In the genomic region with DNA sequence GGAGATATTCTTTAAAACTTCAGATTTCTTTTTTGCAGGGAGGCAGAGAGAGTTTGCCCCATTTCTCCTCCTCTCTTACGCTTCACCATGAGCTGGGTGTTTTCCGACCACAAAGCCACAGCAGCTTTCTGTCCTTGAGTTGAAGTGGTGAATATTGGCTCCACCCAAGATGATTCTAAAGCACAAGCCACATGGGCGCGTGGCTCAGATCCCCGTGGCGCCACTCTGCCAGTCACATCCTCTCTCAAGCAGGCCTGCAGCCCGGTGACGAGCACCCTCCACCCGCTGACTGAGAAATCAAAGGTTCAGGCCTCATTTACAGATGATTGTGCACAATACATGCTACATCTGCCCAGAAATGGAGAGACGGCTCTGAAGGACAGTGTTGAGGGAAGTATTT, we compare ENCODE assay signal across 12 cellular contexts. TPM values are rescaled to one million over a fixed set of nuclear protein-coding genes. Genes with fewer than 3 reads are reported as not detected.
DNase-seq lines count a peak whose midpoint lies in the region; ATAC-seq and TF ChIP-seq lines count a peak whose summit lies in the region.
"Had no signal": no experiment of that assay in that cellular context is flagged by ENCODE, and none has a peak within 500 bp of the region (broad histone marks: within the 10 kb centered on the region; RNA-seq: fewer than 3 reads in every experiment).

No MANE protein-coding gene starts in this region.

- H3K36me3 Mint-ChIP-seq in activated CD8-positive, alpha-beta T cell treated with anti-CD3 and anti-CD28 coated beads, Interleukin-2, amount 10 ng/mL, durations not matched to agents 7 days and 5 days (ENCODE audit: low read depth) = no peaks in the 10 kb centered on the region
- no peaks in the 10 kb centered on the region for H3K36me3 Mint-ChIP-seq in natural killer cell

- H3K27me3 ChIP-seq in BLaER1 treated with 17β-estradiol and CSF1 and Interleukin-3, amounts not matched to agents 10 nM and 100 nM = no peaks in the 10 kb centered on the region
- H3K27me3 ChIP-seq in ovary = no peaks in the 10 kb centered on the region

- H3K9me3 Mint-ChIP-seq in activated CD8-positive, alpha-beta T cell treated with anti-CD3 and anti-CD28 coated beads, Interleukin-2, amount 10 ng/mL, durations not matched to agents 7 days and 5 days (ENCODE audit: insufficient read depth) = no peaks in the 10 kb centered on the region
- no peaks in the 10 kb centered on the region for H3K9me3 Mint-ChIP-seq in natural killer cell

- TF ChIP-seq CTCF in natural killer cell (IDR thresholded peaks at IDR 0.05) = no peak
- no peak for TF ChIP-seq CTCF in ovary (IDR thresholded peaks at IDR 0.05)

- DNase-seq in activated CD8-positive, alpha-beta T cell treated with anti-CD3 and anti-CD28 coated beads, Interleukin-2, amount 10 ng/mL, durations not matched to agents 7 days and 5 days = peak; percentile 91
- DNase-seq in natural killer cell = no peak
- DNase-seq in ovary = no peak
- DNase-seq in GDM1 (lab: John Stamatoyannopoulos, UW) = no peak
- DNase-seq in iPS-NIHi7 (ENCODE audit: extremely low spot score) = no peak
- DNase-seq in ecto neural progenitor cell (ENCODE audit: low spot score) = no peak
- DNase-seq: GM23248, transverse colon had no signal

- no peak overlapping the region for H3K4me3 ChIP-seq in BLaER1 treated with 17β-estradiol and CSF1 and Interleukin-3, amounts not matched to agents 10 nM and 100 nM
- H3K4me3 ChIP-seq in ovary = no peak overlapping the region
- H3K4me3 ChIP-seq: A549, cardiac muscle cell, GM23248, transverse colon had no signal

- ATAC-seq in HG03457 (IDR thresholded peaks at IDR 0.05; ENCODE audit: unreplicated experiment) (peak; percentile 78), natural killer cell (peak; percentile 63 to 88 (median 82))
- ATAC-seq in activated CD8-positive, alpha-beta T cell treated with anti-CD3 and anti-CD28 coated beads, Interleukin-2, amount 10 ng/mL, durations not matched to agents 7 days and 5 days = peak; percentile 99
- ATAC-seq: A549 had no signal

- no peaks in the 10 kb centered on the region for H3K36me3 ChIP-seq in BLaER1 treated with 17β-estradiol and CSF1 and Interleukin-3, amounts not matched to agents 10 nM and 100 nM
- no peaks in the 10 kb centered on the region for H3K36me3 ChIP-seq in ovary
- H3K36me3 ChIP-seq: cardiac muscle cell, transverse colon had no signal

- H3K27ac Mint-ChIP-seq in activated CD8-positive, alpha-beta T cell treated with anti-CD3 and anti-CD28 coated beads, Interleukin-2, amount 10 ng/mL, durations not matched to agents 7 days and 5 days = peak overlapping the region; percentile 71
- peak overlapping the region in 1 of 2 donors; percentile 39 for H3K27ac Mint-ChIP-seq in natural killer cell

- peaks cover 12 to 35% (median 19%) of the 10 kb centered on the region in 10 experiments for H3K4me1 ChIP-seq in BLaER1 treated with 17β-estradiol and CSF1 and Interleukin-3, amounts not matched to agents 10 nM and 100 nM
- no peaks in the 10 kb centered on the region for H3K4me1 ChIP-seq in ovary (ENCODE audit: insufficient read depth)
- H3K4me1 ChIP-seq: A549 had no signal

- no peak overlapping the region for H3K27ac ChIP-seq in BLaER1 treated with 17β-estradiol and CSF1 and Interleukin-3, amounts not matched to agents 10 nM and 100 nM
- no peak overlapping the region for H3K27ac ChIP-seq in ovary
- H3K27ac ChIP-seq: A549, cardiac muscle cell, GM23248 had no signal

- WGBS in ovary, 3 donors = 81 to 94% (median 89%) methylated on average over 10 of the region's 10 CpGs

- peaks cover 36% of the 10 kb centered on the region for H3K4me1 Mint-ChIP-seq in activated CD8-positive, alpha-beta T cell treated with anti-CD3 and anti-CD28 coated beads, Interleukin-2, amount 10 ng/mL, durations not matched to agents 7 days and 5 days (ENCODE audit: low read depth)
- peaks cover 16 to 20% of the 10 kb centered on the region in 2 donors for H3K4me1 Mint-ChIP-seq in natural killer cell

- intact Hi-C loops in natural killer cell (cut with micrococcal nuclease) (no loop called here), ovary (cut with DNase I) (no loop called here)

- TF ChIP-seq POLR2A in ovary (IDR thresholded peaks at IDR 0.05) = no peak

- H3K4me3 Mint-ChIP-seq in activated CD8-positive, alpha-beta T cell treated with anti-CD3 and anti-CD28 coated beads, Interleukin-2, amount 10 ng/mL, durations not matched to agents 7 days and 5 days = peak overlapping the region; percentile 30
- H3K4me3 Mint-ChIP-seq in natural killer cell = peak overlapping the region; percentile 25

- peaks cover 0 to 9% (median 0%) of the 10 kb centered on the region in 11 experiments; a peak in 5 of 22 replicates for H3K9me3 ChIP-seq in BLaER1 treated with 17β-estradiol and CSF1 and Interleukin-3, amounts not matched to agents 10 nM and 100 nM (replicated peaks in 1 of 11)
- peaks cover 0 to 4% of the 10 kb centered on the region in 2 donors for H3K9me3 ChIP-seq in ovary
- H3K9me3 ChIP-seq: A549, transverse colon had no signal

- no peak overlapping the region for H3K9ac ChIP-seq in BLaER1 treated with 17β-estradiol and CSF1 and Interleukin-3, amounts not matched to agents 10 nM and 100 nM
- H3K9ac ChIP-seq: GM23248 had no signal

- POLR2A ChIA-PET in activated CD8-positive, alpha-beta T cell treated with anti-CD3 and anti-CD28 coated beads, Interleukin-2, amount 10 ng/mL, durations not matched to agents 7 days and 5 days (lab: Charles Lee) = interaction anchor here (1.2 kb wide), 1 partner anchor 28 kb away, joined by 6 read pairs; no protein-coding TSS in a partner anchor

- peaks cover 57% of the 10 kb centered on the region for H3K27me3 Mint-ChIP-seq in activated CD8-positive, alpha-beta T cell treated with anti-CD3 and anti-CD28 coated beads, Interleukin-2, amount 10 ng/mL, durations not matched to agents 7 days and 5 days (ENCODE audit: low read depth)
- peaks cover 37 to 60% of the 10 kb centered on the region in 2 donors for H3K27me3 Mint-ChIP-seq in natural killer cell (ENCODE audit: low read depth in 2 of 2)

- no peaks in the 10 kb centered on the region for H4K20me1 ChIP-seq in BLaER1 treated with 17β-estradiol and CSF1 and Interleukin-3, amounts not matched to agents 10 nM and 100 nM

- TF ChIP-seq EP300 in ovary (IDR thresholded peaks at IDR 0.05) = no peak

- peak overlapping the region; percentile 51 to 62 (median 55); a peak in 21 of 22 replicates for H3K4me2 ChIP-seq in BLaER1 treated with 17β-estradiol and CSF1 and Interleukin-3, amounts not matched to agents 10 nM and 100 nM
- H3K4me2 ChIP-seq: A549 had no signal

- CTCF ChIA-PET in activated CD8-positive, alpha-beta T cell treated with anti-CD3 and anti-CD28 coated beads, Interleukin-2, amount 10 ng/mL, durations not matched to agents 7 days and 5 days (lab: Charles Lee) = interaction anchor here (0.6 to 1.4 kb wide), 3 partner anchors 10 to 204 kb away, joined by 3 read pairs; no protein-coding TSS in a partner anchor

RNA-seq across cellular contexts. Expression of gene RNF32, which starts 27.6 kb away (rescaled TPM):
- total RNA-seq in activated CD8-positive, alpha-beta T cell treated with anti-CD3 and anti-CD28 coated beads, Interleukin-2, amount 10 ng/mL, durations not matched to agents 7 days and 5 days = 1 to 10 TPM; 1.4 to 2.2 TPM
- total RNA-seq in natural killer cell (under 1 TPM in 1 of 3 donors, not detected in 2; 0.80 TPM), ovary (1 to 10 TPM in 5 of 7 donors, under 1 TPM in 2; 0.72 to 2.0 (median 1.6) TPM)
- 1 to 10 TPM in 1 of 2 donors, under 1 TPM in 1; 0.93 to 2.3 TPM for polyA plus RNA-seq in ovary
